Comparison of ENCODE assay signal across 24 cellular contexts in the genomic region with DNA sequence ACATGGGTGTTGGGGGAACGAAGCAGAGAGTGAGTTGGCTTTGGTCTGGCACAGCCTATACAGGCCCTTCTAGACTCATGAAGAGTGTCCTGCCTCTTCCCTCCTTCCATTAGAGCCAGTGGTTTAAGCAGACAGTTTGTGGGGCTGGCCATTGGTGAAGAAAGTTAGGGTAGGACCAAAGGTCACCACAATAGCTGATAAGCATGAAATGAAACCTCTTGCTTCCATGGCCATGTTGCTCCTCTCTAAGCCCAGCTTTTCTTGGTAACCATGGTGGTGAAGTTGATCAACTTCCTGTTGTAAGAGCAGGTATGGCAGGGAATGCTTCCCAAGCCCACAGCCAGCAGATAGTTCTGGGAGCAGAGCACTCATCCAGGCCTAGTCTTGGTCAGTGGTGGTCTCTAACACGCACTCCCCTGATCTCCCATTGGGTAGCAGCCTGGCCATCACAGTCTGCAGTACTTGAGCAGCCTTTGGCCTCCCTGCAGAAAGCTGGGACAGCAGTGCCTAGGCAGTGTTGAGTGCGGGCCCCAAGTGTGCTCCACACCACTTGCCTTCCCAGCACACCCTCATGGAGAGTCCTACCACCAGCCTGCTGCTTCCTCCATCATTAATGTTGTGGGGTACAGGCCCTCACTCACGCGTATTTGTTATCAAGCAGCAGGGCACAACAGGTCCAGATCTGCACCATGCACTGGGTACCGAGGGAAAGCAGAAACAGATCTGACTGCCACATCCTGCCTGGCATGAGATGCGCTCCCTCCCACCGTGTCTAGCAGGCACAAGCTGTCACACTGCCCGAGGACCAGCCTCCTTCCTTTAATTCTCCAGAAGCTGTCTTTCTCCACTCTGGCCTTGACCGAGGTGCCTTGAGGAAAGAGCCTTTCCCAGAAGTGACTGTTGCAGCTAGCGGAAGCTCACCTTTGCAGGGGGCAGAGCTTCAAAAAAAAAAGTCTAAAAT.
"Had no signal": no experiment of that assay in that cellular context is flagged by ENCODE, and none has a peak within 500 bp of the region (broad histone marks: within the 10 kb centered on the region; RNA-seq: fewer than 3 reads in every experiment).

No MANE protein-coding gene starts in this region.

- FAIRE-seq: keratinocyte had no signal

- H3K27me3 Mint-ChIP-seq: activated B cell treated with CpG ODN at 0.5 μM for 24 hours; activated CD4-positive, alpha-beta memory T cell treated with anti-CD3 and anti-CD28 coated beads, Interleukin-2, amount 10 ng/mL, durations not matched to agents 7 days and 5 days; activated naive CD8-positive, alpha-beta T cell treated with anti-CD3 and anti-CD28 coated beads, Interleukin-2, amount 10 ng/mL, durations not matched to agents 7 days and 5 days; activated T-cell treated with anti-CD3 and anti-CD28 coated beads, Interleukin-2, amount 50 U/mL, for 24 hours had no signal

- H3K36me3 ChIP-seq: breast epithelium had no signal

- H3K4me3 Mint-ChIP-seq: activated B cell treated with CpG ODN at 0.5 μM for 24 hours; activated CD4-positive, alpha-beta memory T cell treated with anti-CD3 and anti-CD28 coated beads, Interleukin-2, amount 10 ng/mL, durations not matched to agents 7 days and 5 days; activated naive CD8-positive, alpha-beta T cell treated with anti-CD3 and anti-CD28 coated beads, Interleukin-2, amount 10 ng/mL, durations not matched to agents 7 days and 5 days; activated T-cell treated with anti-CD3 and anti-CD28 coated beads, Interleukin-2, amount 50 U/mL, for 24 hours; mesothelial cell of epicardium; nephron; T-helper 1 cell treated with Interleukin-12 subunit alpha and Interleukin-12 subunit beta and Interleukin-4 antibody, amounts not matched to agents 30 μg/mL and 1 μg/mL, for 36 hours had no signal

- H3K4me1 Mint-ChIP-seq: activated B cell treated with CpG ODN at 0.5 μM for 24 hours; activated CD4-positive, alpha-beta memory T cell treated with anti-CD3 and anti-CD28 coated beads, Interleukin-2, amount 10 ng/mL, durations not matched to agents 7 days and 5 days; mesothelial cell of epicardium had no signal

- ATAC-seq: left lobe of liver, sciatic nerve had no signal

- DNase-seq: activated B cell treated with CpG ODN at 0.5 μM for 24 hours; activated CD4-positive, alpha-beta memory T cell treated with anti-CD3 and anti-CD28 coated beads, Interleukin-2, amount 10 ng/mL, durations not matched to agents 7 days and 5 days; activated CD4-positive, alpha-beta T cell treated with anti-CD3 and anti-CD28 coated beads for 4 hours; activated naive CD4-positive, alpha-beta T cell treated with Interleukin-2 at 50 U/mL for 16 hours; activated naive CD8-positive, alpha-beta T cell treated with anti-CD3 and anti-CD28 coated beads, Interleukin-2, amount 10 ng/mL, durations not matched to agents 7 days and 5 days; activated T-cell treated with anti-CD3 and anti-CD28 coated beads, Interleukin-2, amount 50 U/mL, for 24 hours; amniotic stem cell; effector CD8-positive, alpha-beta T cell; erythroblast; foreskin fibroblast; mammary epithelial cell; stimulated activated CD4-positive, alpha-beta T cell treated with anti-CD3 and anti-CD28 coated beads, Interleukin-15, amount 100 ng/mL, for 24 hours; stimulated activated naive CD4-positive, alpha-beta T cell; T1000; testis had no signal

- H3K27ac Mint-ChIP-seq: activated B cell treated with CpG ODN at 0.5 μM for 24 hours; activated CD4-positive, alpha-beta memory T cell treated with anti-CD3 and anti-CD28 coated beads, Interleukin-2, amount 10 ng/mL, durations not matched to agents 7 days and 5 days; activated naive CD8-positive, alpha-beta T cell treated with anti-CD3 and anti-CD28 coated beads, Interleukin-2, amount 10 ng/mL, durations not matched to agents 7 days and 5 days; mesothelial cell of epicardium; nephron; T-helper 1 cell treated with Interleukin-12 subunit alpha and Interleukin-12 subunit beta and Interleukin-4 antibody, amounts not matched to agents 30 μg/mL and 1 μg/mL, for 36 hours had no signal

- H3K4me3 ChIP-seq: breast epithelium, smooth muscle cell, testis, vagina had no signal

- H3K9me3 Mint-ChIP-seq: activated T-cell treated with anti-CD3 and anti-CD28 coated beads, Interleukin-2, amount 50 U/mL, for 24 hours had no signal

- H3K4me1 ChIP-seq: breast epithelium, testis, vagina had no signal

- H3K9me3 ChIP-seq: breast epithelium, testis, vagina had no signal
